In genomic region chr19:1416014-1416841, GRCh38 we compare ENCODE assay signal across 9 cellular contexts. TPM values are rescaled to one million over a fixed set of nuclear protein-coding genes. Genes with fewer than 3 reads are reported as not detected.
DNase-seq lines count a peak whose midpoint lies in the region; ATAC-seq, FAIRE-seq and TF ChIP-seq lines count a peak whose summit lies in the region.
"Had no signal": no experiment of that assay in that cellular context is flagged by ENCODE, and none has a peak within 500 bp of the region (broad histone marks: within the 10 kb centered on the region; RNA-seq: fewer than 3 reads in every experiment).

No MANE protein-coding gene starts in this region.

- H3K4me1 Mint-ChIP-seq in Caco-2 (ENCODE audit: low read depth, unreplicated experiment): peaks cover 7% of the 10 kb centered on the region
- H3K4me1 Mint-ChIP-seq in activated naive CD8-positive, alpha-beta T cell treated with anti-CD3 and anti-CD28 coated beads for 36 hours: peaks cover 48% of the 10 kb centered on the region

- DNase-seq in Caco-2 (no peak), fibroblast of villous mesenchyme (ENCODE audit: low read depth) (peak; percentile 48), trophoblast cell (peak; percentile 64 to 67), GM19239 (ENCODE audit: insufficient read length, low spot score) (no peak), GF-D8 (lab: John Stamatoyannopoulos, UW) (no peak)
- DNase-seq in activated naive CD8-positive, alpha-beta T cell treated with anti-CD3 and anti-CD28 coated beads for 36 hours: no peak
- DNase-seq: NCI-H146 had no signal

- H2BK12ac ChIP-seq in trophoblast cell (ENCODE audit: low read length): no peak overlapping the region

- peak overlapping the region; percentile 47 for H3K27ac ChIP-seq in trophoblast cell (ENCODE audit: low read depth, low read length)

- H3K4me2 ChIP-seq in trophoblast cell (ENCODE audit: low read length): peak overlapping the region; percentile 51

- no peaks in the 10 kb centered on the region for H3K79me1 ChIP-seq in trophoblast cell (ENCODE audit: low read length)

- peak overlapping the region; percentile 5 for H2BK5ac ChIP-seq in trophoblast cell (ENCODE audit: low read depth, low read length, poor library complexity)

- H3K27me3 Mint-ChIP-seq in Caco-2 (ENCODE audit: insufficient read depth, unreplicated experiment): no peaks in the 10 kb centered on the region
- no peaks in the 10 kb centered on the region for H3K27me3 Mint-ChIP-seq in activated naive CD8-positive, alpha-beta T cell treated with anti-CD3 and anti-CD28 coated beads for 36 hours

- H3K36me3 Mint-ChIP-seq in Caco-2 (ENCODE audit: insufficient read depth, unreplicated experiment): peaks cover 73% of the 10 kb centered on the region
- H3K36me3 Mint-ChIP-seq in activated naive CD8-positive, alpha-beta T cell treated with anti-CD3 and anti-CD28 coated beads for 36 hours: peaks cover 34% of the 10 kb centered on the region

- H3K23ac ChIP-seq in trophoblast cell (ENCODE audit: low read length): no peak overlapping the region

- CTCF ChIA-PET in Caco-2 (lab: Charles Lee): no interaction called here

- TF ChIP-seq CTCF in Caco-2 (IDR thresholded peaks at IDR 0.05; ENCODE audit: insufficient read depth in 1 of 2, low read depth in 1 of 2, low read length in 1 of 2, severe bottlenecking in 1 of 2, unreplicated experiment in 1 of 2) (no peak), fibroblast of villous mesenchyme (IDR thresholded peaks at IDR 0.05; ENCODE audit: insufficient read depth, low read depth, low read length) (no peak)

- H3K36me3 ChIP-seq in Caco-2 (ENCODE audit: control insufficient read depth, insufficient read depth, low read length) (peaks cover 3% of the 10 kb centered on the region), trophoblast cell (ENCODE audit: control insufficient read depth in 1 of 2, insufficient read depth in 2 of 2, low read length in 2 of 2) (peaks cover 71% of the 10 kb centered on the region in 2 experiments)

- intact Hi-C loops in Caco-2 (cut with micrococcal nuclease; ENCODE audit: unreplicated experiment): no loop called here

- FAIRE-seq in GM19239 (lab: Jason Lieb, UNC): no peak

- H3K18ac ChIP-seq in trophoblast cell (ENCODE audit: low read length): peak overlapping the region; percentile 16

- H3K27me3 ChIP-seq in Caco-2 (replicated peaks; ENCODE audit: control insufficient read depth, insufficient read depth, low read length) (no peaks in the 10 kb centered on the region), trophoblast cell (ENCODE audit: insufficient read depth, low read length) (no peaks in the 10 kb centered on the region)

- no peak overlapping the region for H4K12ac ChIP-seq in trophoblast cell (ENCODE audit: low read depth, low read length)

- no peak overlapping the region for H2AFZ ChIP-seq in trophoblast cell (ENCODE audit: insufficient read depth, low read length, poor library complexity)

- no peak overlapping the region for H4K91ac ChIP-seq in trophoblast cell (ENCODE audit: low read depth, low read length)

- H2BK120ac ChIP-seq in trophoblast cell (ENCODE audit: insufficient read depth, low read length, poor library complexity): no peak overlapping the region

- H3K4me1 ChIP-seq in Caco-2 (peaks cover 18% of the 10 kb centered on the region), trophoblast cell (ENCODE audit: control insufficient read depth in 1 of 2, insufficient read depth in 2 of 2, low read length in 2 of 2) (peaks cover 18 to 24% of the 10 kb centered on the region in 2 experiments)

- POLR2A ChIA-PET in Caco-2 (lab: Charles Lee): no interaction called here

- H3K9me3 ChIP-seq in Caco-2: no peaks in the 10 kb centered on the region
- H3K9me3 ChIP-seq in trophoblast cell (ENCODE audit: insufficient read depth, low read depth, low read length): peaks cover 2% of the 10 kb centered on the region

- H2AK5ac ChIP-seq in trophoblast cell (ENCODE audit: low read length): no peak overlapping the region

- no peaks in the 10 kb centered on the region for H3K9me3 Mint-ChIP-seq in Caco-2 (ENCODE audit: unreplicated experiment)
- no peaks in the 10 kb centered on the region for H3K9me3 Mint-ChIP-seq in activated naive CD8-positive, alpha-beta T cell treated with anti-CD3 and anti-CD28 coated beads for 36 hours

- no peak overlapping the region for H4K8ac ChIP-seq in trophoblast cell (ENCODE audit: low read depth, low read length)

- peak overlapping the region; percentile 94 for H3K4ac ChIP-seq in trophoblast cell (ENCODE audit: low read depth, low read length)

- no peak overlapping the region for H3K4me3 Mint-ChIP-seq in Caco-2 (ENCODE audit: unreplicated experiment)
- H3K4me3 Mint-ChIP-seq in activated naive CD8-positive, alpha-beta T cell treated with anti-CD3 and anti-CD28 coated beads for 36 hours: peak overlapping the region; percentile 43

- peak overlapping the region; percentile 86 for H3K27ac Mint-ChIP-seq in Caco-2 (ENCODE audit: unreplicated experiment)
- peak overlapping the region; percentile 27 for H3K27ac Mint-ChIP-seq in activated naive CD8-positive, alpha-beta T cell treated with anti-CD3 and anti-CD28 coated beads for 36 hours

- H3K79me2 ChIP-seq in trophoblast cell (ENCODE audit: control insufficient read depth, insufficient read depth, low read length, poor library complexity): peaks cover 40% of the 10 kb centered on the region

- ATAC-seq in HG02870 (IDR thresholded peaks at IDR 0.05; ENCODE audit: unreplicated experiment) (no peak), HG03565 (IDR thresholded peaks at IDR 0.05; ENCODE audit: unreplicated experiment) (no peak)

- no peak overlapping the region for H3K14ac ChIP-seq in trophoblast cell (ENCODE audit: low read length)

- WGBS in trophoblast cell (ENCODE audit: extremely low coverage, insufficient coverage, insufficient read length): no CpG with 5 or more reads among the region's 28 CpGs

- no peak overlapping the region for H3K9ac ChIP-seq in trophoblast cell (ENCODE audit: low read length)

- no TSS peak for BruUV-seq in Caco-2 (replicated peaks; lab: Mats Ljungman, UMichigan)

- no peak overlapping the region for H3K4me3 ChIP-seq in Caco-2 (ENCODE audit: low read depth, low read length)
- peak overlapping the region; percentile 29 for H3K4me3 ChIP-seq in fibroblast of villous mesenchyme (ENCODE audit: low read depth, low read length)
- no peak overlapping the region for H3K4me3 ChIP-seq in trophoblast cell (ENCODE audit: low read depth, low read length)

RNA-seq across cellular contexts. Expression of gene DAZAP1, which starts 8.8 kb away (rescaled TPM):
- 165 and 180 TPM in 2 replicates for total RNA-seq in Caco-2 (2022)
- total RNA-seq in activated naive CD8-positive, alpha-beta T cell treated with anti-CD3 and anti-CD28 coated beads for 36 hours: 100 to 1,000 TPM; 287 to 297 TPM
- 54.4 and 61.7 TPM in 2 replicates for total RNA-seq in fibroblast of villous mesenchyme
- polyA plus RNA-seq in trophoblast cell (2013): 126 and 130 TPM in 2 replicates

RNA-seq across cellular contexts. Expression of gene GAMT, which starts 14.9 kb away (rescaled TPM):
- total RNA-seq in Caco-2 (2022) (67.3 and 75.7 TPM in 2 replicates), fibroblast of villous mesenchyme (23.3 and 29.6 TPM in 2 replicates)
- total RNA-seq in activated naive CD8-positive, alpha-beta T cell treated with anti-CD3 and anti-CD28 coated beads for 36 hours: 10 to 100 TPM; 36.5 to 37.6 TPM
- polyA plus RNA-seq in trophoblast cell (2013): 20.3 and 20.6 TPM in 2 replicates

RNA-seq across cellular contexts. Expression of gene RPS15, which starts 22.0 kb away (rescaled TPM):
- 1,192 and 1,341 TPM in 2 replicates for total RNA-seq in Caco-2 (2022)
- 1,000 to 10,000 TPM; 1,472 to 1,524 TPM for total RNA-seq in activated naive CD8-positive, alpha-beta T cell treated with anti-CD3 and anti-CD28 coated beads for 36 hours
- 346 and 444 TPM in 2 replicates for total RNA-seq in fibroblast of villous mesenchyme
- polyA plus RNA-seq in trophoblast cell (2013): 1,862 and 1,936 TPM in 2 replicates

RNA-seq across cellular contexts. Expression of gene NDUFS7, which starts 32.5 kb away (rescaled TPM):
- total RNA-seq in Caco-2 (2022) (111 and 114 TPM in 2 replicates), fibroblast of villous mesenchyme (33.7 and 61.2 TPM in 2 replicates)
- total RNA-seq in activated naive CD8-positive, alpha-beta T cell treated with anti-CD3 and anti-CD28 coated beads for 36 hours: 100 to 1,000 TPM in 1 of 2 experiments, 10 to 100 TPM in 1; 98.7 to 101 TPM
- 38.6 and 39.3 TPM in 2 replicates for polyA plus RNA-seq in trophoblast cell (2013)

RNA-seq across cellular contexts. Expression of gene APC2, which starts 33.7 kb away (rescaled TPM):
- total RNA-seq in Caco-2 (2022): 9.5 and 11.3 TPM in 2 replicates
- under 1 TPM; 0.21 to 0.26 TPM for total RNA-seq in activated naive CD8-positive, alpha-beta T cell treated with anti-CD3 and anti-CD28 coated beads for 36 hours
- 0.32 and 0.43 TPM in 2 replicates for total RNA-seq in fibroblast of villous mesenchyme
- polyA plus RNA-seq in trophoblast cell (2013): 0.18 and 0.40 TPM in 2 replicates

Comparison
In these comparisons a context has a peak if more than half of its experiments do, and no peak if none do; other contexts are left out.
1. DNase-seq: peak in fibroblast of villous mesenchyme (single experiment) and trophoblast cell (2 of 2); none in Caco-2 (0 of 2), activated naive CD8-positive, alpha-beta T cell treated with anti-CD3 and anti-CD28 coated beads for 36 hours (single experiment), GM19239 (single experiment) and GF-D8 (single experiment).